25 cellular contexts compared by ENCODE assay signal in the genomic region with DNA sequence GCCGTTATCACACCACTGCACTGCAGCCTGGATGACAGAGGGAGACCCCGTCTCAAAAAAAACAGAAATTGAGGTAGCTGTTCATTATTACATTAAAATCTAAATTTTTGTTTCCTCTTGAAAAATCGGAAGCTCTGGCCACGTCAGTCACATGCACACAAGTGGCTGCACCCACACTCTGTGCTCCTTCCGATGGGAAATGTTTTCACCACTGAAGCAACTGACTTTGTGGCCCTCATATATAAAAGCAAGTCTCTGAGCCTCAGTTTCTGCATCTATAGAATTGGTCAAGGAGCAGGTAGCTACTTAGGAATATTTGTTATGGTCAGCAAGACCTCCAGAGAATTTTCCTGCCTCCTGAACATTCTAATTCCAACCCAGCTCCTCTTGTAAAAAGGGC. TPM values are rescaled to one million over a fixed set of nuclear protein-coding genes. Genes with fewer than 3 reads are reported as not detected.
DNase-seq lines count a peak whose midpoint lies in the region; ATAC-seq, FAIRE-seq and TF ChIP-seq lines count a peak whose summit lies in the region.
"Had no signal": no experiment of that assay in that cellular context is flagged by ENCODE, and none has a peak within 500 bp of the region (broad histone marks: within the 10 kb centered on the region; RNA-seq: fewer than 3 reads in every experiment).

No MANE protein-coding gene starts in this region.

- WGBS in right lobe of liver (ENCODE audit: insufficient coverage, low coverage, low lambda C conversion rate, missing lambda C conversion rate), result 49% methylated on average over 5 of the region's 5 CpGs
- 85% methylated on average over 5 of the region's 5 CpGs for WGBS in HepG2 (ENCODE audit: low lambda C conversion rate)

- TF ChIP-seq POLR2A in right lobe of liver (IDR thresholded peaks at IDR 0.05) (no peak), HepG2 (IDR thresholded peaks at IDR 0.05; ENCODE audit: insufficient read depth in 1 of 2, low read depth in 2 of 2, low read length in 2 of 2) (no peak)

- H3K4me1 ChIP-seq in right lobe of liver (peaks cover 0 to 33% (median 9%) of the 10 kb centered on the region in 4 donors), HepG2 (ENCODE audit: insufficient read depth, low read length) (peaks cover 39% of the 10 kb centered on the region), upper lobe of right lung (peaks cover 11% of the 10 kb centered on the region)
- H3K4me1 ChIP-seq: foreskin keratinocyte had no signal

- TF ChIP-seq CTCF in right lobe of liver (IDR thresholded peaks at IDR 0.05) (no peak), HepG2 (CRISPR knock-in tag; IDR thresholded peaks at IDR 0.05) (no peak), upper lobe of right lung (IDR thresholded peaks at IDR 0.05) (no peak)

- peaks cover 4% of the 10 kb centered on the region for H3K36me3 Mint-ChIP-seq in memory B cell

- no peak for ATAC-seq in right lobe of liver
- no peak for ATAC-seq in HepG2
- no peak for ATAC-seq in memory B cell (ENCODE audit: low read depth)
- no peak for ATAC-seq in upper lobe of right lung
- no peak for ATAC-seq in HG02642 (IDR thresholded peaks at IDR 0.05; ENCODE audit: poor library complexity, unreplicated experiment)
- ATAC-seq: esophagus mucosa, foreskin keratinocyte, psoas muscle had no signal

- no peak overlapping the region for H3K27ac Mint-ChIP-seq in memory B cell
- H3K27ac Mint-ChIP-seq: activated CD4-positive, alpha-beta T cell treated with anti-CD3 and anti-CD28 coated beads, Interleukin-2, amount 10 ng/mL, durations not matched to agents 24 days and 14 days; stimulated activated naive CD8-positive, alpha-beta T cell treated with anti-CD3 and anti-CD28 coated beads, Interleukin-15, Interleukin-2, amounts not matched to agents 100 ng/mL and 50 ng/mL, for 24 hours had no signal

- peaks cover 25% of the 10 kb centered on the region for H4K20me1 ChIP-seq in HepG2 (ENCODE audit: insufficient read depth, low read length)

- peak overlapping the region; percentile 14 for H3K4me3 Mint-ChIP-seq in memory B cell
- H3K4me3 Mint-ChIP-seq: activated CD4-positive, alpha-beta T cell treated with anti-CD3 and anti-CD28 coated beads, Interleukin-2, amount 10 ng/mL, durations not matched to agents 24 days and 14 days; stimulated activated naive CD8-positive, alpha-beta T cell treated with anti-CD3 and anti-CD28 coated beads, Interleukin-15, Interleukin-2, amounts not matched to agents 100 ng/mL and 50 ng/mL, for 24 hours had no signal

- H3K27ac ChIP-seq in right lobe of liver (peak overlapping the region in 2 of 3 donors; percentile 13 to 33), HepG2 (ENCODE audit: extremely low read length, insufficient read depth, low read length) (no peak overlapping the region), upper lobe of right lung (peak overlapping the region; percentile 24)
- H3K27ac ChIP-seq: foreskin keratinocyte, psoas muscle, tibial artery, WERI-Rb-1 had no signal

- in situ Hi-C loops in HepG2 (cut with HindIII; ENCODE audit: extremely low pct_ligation_motif_present, low pct_unique_long_range_greater_than_20kb), result no loop called here

- CTCF ChIA-PET in HepG2 (lab: Yijun Ruan, JAX; ENCODE audit: low intra/inter-chr PET ratio, low total read pairs), result no interaction called here

- TF ChIP-seq EP300 in HepG2 (IDR thresholded peaks at IDR 0.05; ENCODE audit: low read depth in 2 of 2, low read length in 2 of 2), result no peak
- no peak for TF ChIP-seq EP300 in HepG2 (CRISPR knock-in tag; IDR thresholded peaks at IDR 0.05; ENCODE audit: borderline replicate concordance)

- peaks cover 25% of the 10 kb centered on the region for H3K4me1 Mint-ChIP-seq in memory B cell

- H3K79me2 ChIP-seq in HepG2 (ENCODE audit: insufficient read depth, low read length), result no peaks in the 10 kb centered on the region

- DNase-seq in right lobe of liver, result no peak
- no peak for DNase-seq in HepG2 (ENCODE audit: low spot score)
- DNase-seq in memory B cell (ENCODE audit: low spot score in 2 of 2), result no peak
- DNase-seq in upper lobe of right lung, result no peak
- no peak for DNase-seq in SIG-M5 (lab: John Stamatoyannopoulos, UW)
- DNase-seq: activated CD4-positive, alpha-beta T cell treated with anti-CD3 and anti-CD28 coated beads, Interleukin-2, amount 10 ng/mL, durations not matched to agents 24 days and 14 days; activated gamma-delta T cell treated with Interleukin-2 at 50 U/mL for 16 hours; activated T-cell treated with anti-CD3 and anti-CD28 coated beads, Interleukin-2, amount 50 U/mL, for 1 hour; cortex of kidney; DMS153; foreskin keratinocyte; GOT3; mesenchymal stem cell; NCI-H1694; NCI-H510A; psoas muscle; WERI-Rb-1 had no signal

- POLR2A ChIA-PET in HepG2 (lab: Yijun Ruan, JAX), result interaction anchor here (1.5 to 14.3 kb wide), 2 partner anchors 13 to 26 kb away, joined by 3 to 514 read pairs; no protein-coding TSS in a partner anchor

- no peaks in the 10 kb centered on the region for H3K9me3 Mint-ChIP-seq in memory B cell
- H3K9me3 Mint-ChIP-seq: activated CD4-positive, alpha-beta T cell treated with anti-CD3 and anti-CD28 coated beads, Interleukin-2, amount 10 ng/mL, durations not matched to agents 24 days and 14 days; stimulated activated naive CD8-positive, alpha-beta T cell treated with anti-CD3 and anti-CD28 coated beads, Interleukin-15, Interleukin-2, amounts not matched to agents 100 ng/mL and 50 ng/mL, for 24 hours had no signal

- no peaks in the 10 kb centered on the region for H3K27me3 ChIP-seq in right lobe of liver
- H3K27me3 ChIP-seq in HepG2 (ENCODE audit: control insufficient read depth in 1 of 2, insufficient read depth in 2 of 2, low read length in 2 of 2), result peaks cover 0 to 10% of the 10 kb centered on the region in 2 experiments; a peak in 3 of 5 replicates
- peaks cover 11% of the 10 kb centered on the region for H3K27me3 ChIP-seq in upper lobe of right lung

- no TSS peak for BruUV-seq in HepG2 (replicated peaks; lab: Mats Ljungman, UMichigan)

- no peaks in the 10 kb centered on the region for H3K9me3 ChIP-seq in right lobe of liver
- H3K9me3 ChIP-seq in HepG2 (ENCODE audit: low read length), result no peaks in the 10 kb centered on the region
- no peaks in the 10 kb centered on the region for H3K9me3 ChIP-seq in upper lobe of right lung
- H3K9me3 ChIP-seq: A549, psoas muscle, tibial artery had no signal

- no peak for TF ChIP-seq RAD21 in HepG2 (CRISPR knock-in tag; IDR thresholded peaks at IDR 0.05)

- H3K4me3 ChIP-seq in right lobe of liver (no peak overlapping the region), HepG2 (replicated peaks in 1 of 3; ENCODE audit: insufficient read depth in 1 of 3, low read depth in 2 of 3, low read length in 3 of 3) (no peak overlapping the region), upper lobe of right lung (peak overlapping the region; percentile 32)
- H3K4me3 ChIP-seq: A549, tibial artery had no signal

- intact Hi-C loops in right lobe of liver (cut with DNase I) (no loop called here), HepG2 (cut with micrococcal nuclease; ENCODE audit: unreplicated experiment) (no loop called here), upper lobe of right lung (cut with DNase I) (loop anchor here (5.0 kb wide), 1 partner anchor 41 kb away; no protein-coding TSS in a partner anchor)

- no peaks in the 10 kb centered on the region for H3K36me3 ChIP-seq in right lobe of liver
- peaks cover 2 to 8% of the 10 kb centered on the region in 2 experiments; a peak in 3 of 5 replicates for H3K36me3 ChIP-seq in HepG2 (replicated peaks in 1 of 2; ENCODE audit: control insufficient read depth in 1 of 2, insufficient read depth in 2 of 2, low read length in 2 of 2)
- H3K36me3 ChIP-seq in upper lobe of right lung, result peaks cover 11% of the 10 kb centered on the region
- H3K36me3 ChIP-seq: tibial artery had no signal

- H3K27me3 Mint-ChIP-seq in memory B cell, result peaks cover 2% of the 10 kb centered on the region

- H3K4me2 ChIP-seq in HepG2 (ENCODE audit: low read depth, low read length), result no peak overlapping the region
- H3K4me2 ChIP-seq: A549 had no signal

- H2AFZ ChIP-seq in HepG2 (ENCODE audit: low read length), result no peak overlapping the region

- no peak overlapping the region for H3K9ac ChIP-seq in HepG2 (ENCODE audit: insufficient read depth, low read depth, low read length)

- FAIRE-seq in HepG2 (lab: Jason Lieb, UNC), result no peak
- FAIRE-seq: A549, astrocyte had no signal

RNA-seq across cellular contexts. Expression of gene LRRC25, which starts 4.5 kb away (rescaled TPM):
- total RNA-seq in right lobe of liver, result 10 to 100 TPM in 1 of 6 experiments, 1 to 10 TPM in 5; 1.9 to 12.6 (median 3.2) TPM
- 0.13 TPM in 1 of 2 replicates, not detected in the other for total RNA-seq in HepG2 (2016; rRNA removed; fragmentation: Illumina TruSeq; extraction: Trizol)
- total RNA-seq in HepG2 (2016; cell fraction: cytosol; rRNA removed; fragmentation: Illumina TruSeq; extraction: Trizol; ENCODE audit: low read depth), result 0.20 TPM in 1 of 2 replicates, not detected in the other
- 0.11 TPM in 1 of 2 replicates, not detected in the other for total RNA-seq in HepG2 (2016; cell fraction: insoluble cytoplasmic fraction; rRNA removed; fragmentation: Illumina TruSeq; extraction: Trizol)
- 0.17 and 0.19 TPM in 2 replicates for total RNA-seq in HepG2 (2016; cell fraction: membrane; rRNA removed; fragmentation: Illumina TruSeq; extraction: Trizol)
- 0.25 TPM in 1 of 2 replicates, not detected in the other for total RNA-seq in HepG2 (2016; cell fraction: nucleus; rRNA removed; fragmentation: Illumina TruSeq; extraction: Trizol)
- 0.53 and 0.85 TPM in 2 replicates for polyA plus RNA-seq in HepG2 (2011; rRNA removed)
- polyA plus RNA-seq in HepG2 (2011; cell fraction: cytosol; rRNA removed), result 0.66 and 0.68 TPM in 2 replicates
- polyA plus RNA-seq in HepG2 (2011; cell fraction: nucleus; rRNA removed), result 0.16 and 0.35 TPM in 2 replicates
- polyA plus RNA-seq in HepG2 (2012), result 0.11 and 0.13 TPM in 2 replicates
- 0.05 TPM in 1 of 2 replicates, not detected in the other for polyA plus RNA-seq in HepG2 (2016; cell fraction: cytosol; fragmentation: Illumina TruSeq; extraction: Trizol; ENCODE audit: low read depth)
- 0.12 and 0.15 TPM in 2 replicates for polyA plus RNA-seq in HepG2 (2016; cell fraction: insoluble cytoplasmic fraction; fragmentation: Illumina TruSeq; extraction: Trizol; ENCODE audit: low read depth)
- 0.13 TPM in 1 of 2 replicates, not detected in the other for polyA plus RNA-seq in HepG2 (2016; cell fraction: membrane; fragmentation: Illumina TruSeq; extraction: Trizol; ENCODE audit: low read depth)
- polyA plus RNA-seq in HepG2 (2016; cell fraction: nucleus; fragmentation: Illumina TruSeq; extraction: Trizol; ENCODE audit: insufficient read depth, low read depth), result not detected in 2 replicates
- 0.60 TPM in 1 of 2 replicates, not detected in the other for polyA minus RNA-seq in HepG2 (2011; rRNA and poly(A)+ RNA removed; ENCODE audit: low replicate concordance)
- polyA minus RNA-seq in HepG2 (2011; cell fraction: cytosol; rRNA and poly(A)+ RNA removed), result 0.40 and 0.70 TPM in 2 replicates
- polyA minus RNA-seq in HepG2 (2011; cell fraction: nucleus; rRNA and poly(A)+ RNA removed), result 0.25 TPM in 1 of 2 replicates, not detected in the other
- 22.7 TPM for total RNA-seq in upper lobe of right lung
- total RNA-seq: activated CD4-positive, alpha-beta T cell treated with anti-CD3 and anti-CD28 coated beads, Interleukin-2, amount 10 ng/mL, durations not matched to agents 24 days and 14 days; activated CD8-positive, alpha-beta memory T cell treated with anti-CD3 and anti-CD28 coated beads for 36 hours; astrocyte; foreskin keratinocyte; myocyte had no signal
- polyA plus RNA-seq: A549, foreskin keratinocyte had no signal

RNA-seq across cellular contexts. Expression of gene GDF15, which starts 7.0 kb away (rescaled TPM):
- total RNA-seq in right lobe of liver (100 to 1,000 TPM in 2 of 6 experiments, 10 to 100 TPM in 2, 1 to 10 TPM in 1, under 1 TPM in 1; 0.88 to 160 (median 57.5) TPM), HepG2 (2016; rRNA removed; fragmentation: Illumina TruSeq; extraction: Trizol) (43.0 and 146 TPM in 2 replicates), upper lobe of right lung (105 TPM)
- total RNA-seq in HepG2 (2016; cell fraction: cytosol; rRNA removed; fragmentation: Illumina TruSeq; extraction: Trizol; ENCODE audit: low read depth), result 42.0 and 45.2 TPM in 2 replicates
- total RNA-seq in HepG2 (2016; cell fraction: insoluble cytoplasmic fraction; rRNA removed; fragmentation: Illumina TruSeq; extraction: Trizol), result 37.4 and 148 TPM in 2 replicates
- 53.4 and 57.4 TPM in 2 replicates for total RNA-seq in HepG2 (2016; cell fraction: membrane; rRNA removed; fragmentation: Illumina TruSeq; extraction: Trizol)
- total RNA-seq in HepG2 (2016; cell fraction: nucleus; rRNA removed; fragmentation: Illumina TruSeq; extraction: Trizol), result 112 and 139 TPM in 2 replicates
- polyA plus RNA-seq in HepG2 (2011; rRNA removed), result 422 and 537 TPM in 2 replicates
- polyA plus RNA-seq in HepG2 (2011; cell fraction: cytosol; rRNA removed), result 539 and 794 TPM in 2 replicates
- polyA plus RNA-seq in HepG2 (2011; cell fraction: nucleus; rRNA removed), result 1,510 and 1,558 TPM in 2 replicates
- polyA plus RNA-seq in HepG2 (2012), result 229 and 758 TPM in 2 replicates
- 22.2 and 24.9 TPM in 2 replicates for polyA plus RNA-seq in HepG2 (2016; cell fraction: cytosol; fragmentation: Illumina TruSeq; extraction: Trizol; ENCODE audit: low read depth)
- polyA plus RNA-seq in HepG2 (2016; cell fraction: insoluble cytoplasmic fraction; fragmentation: Illumina TruSeq; extraction: Trizol; ENCODE audit: low read depth), result 49.2 and 57.0 TPM in 2 replicates
- polyA plus RNA-seq in HepG2 (2016; cell fraction: membrane; fragmentation: Illumina TruSeq; extraction: Trizol; ENCODE audit: low read depth), result 30.8 and 31.5 TPM in 2 replicates
- 315 and 334 TPM in 2 replicates for polyA plus RNA-seq in HepG2 (2016; cell fraction: nucleus; fragmentation: Illumina TruSeq; extraction: Trizol; ENCODE audit: insufficient read depth, low read depth)
- polyA minus RNA-seq in HepG2 (2011; rRNA and poly(A)+ RNA removed; ENCODE audit: low replicate concordance), result 4.5 and 440 TPM in 2 replicates
- 366 and 433 TPM in 2 replicates for polyA minus RNA-seq in HepG2 (2011; cell fraction: cytosol; rRNA and poly(A)+ RNA removed)
- 115 and 151 TPM in 2 replicates for polyA minus RNA-seq in HepG2 (2011; cell fraction: nucleus; rRNA and poly(A)+ RNA removed)
- total RNA-seq: activated CD8-positive, alpha-beta memory T cell treated with anti-CD3 and anti-CD28 coated beads for 36 hours had no signal

RNA-seq across cellular contexts. Expression of gene SSBP4, which starts 26.3 kb away (rescaled TPM):
- total RNA-seq in right lobe of liver (10 to 100 TPM; 12.8 to 23.9 (median 15.9) TPM), HepG2 (2016; rRNA removed; fragmentation: Illumina TruSeq; extraction: Trizol) (19.3 and 39.5 TPM in 2 replicates), upper lobe of right lung (57.3 TPM)
- total RNA-seq in HepG2 (2016; cell fraction: cytosol; rRNA removed; fragmentation: Illumina TruSeq; extraction: Trizol; ENCODE audit: low read depth), result 95.2 and 104 TPM in 2 replicates
- total RNA-seq in HepG2 (2016; cell fraction: insoluble cytoplasmic fraction; rRNA removed; fragmentation: Illumina TruSeq; extraction: Trizol), result 14.4 and 39.0 TPM in 2 replicates
- 103 and 124 TPM in 2 replicates for total RNA-seq in HepG2 (2016; cell fraction: membrane; rRNA removed; fragmentation: Illumina TruSeq; extraction: Trizol)
- total RNA-seq in HepG2 (2016; cell fraction: nucleus; rRNA removed; fragmentation: Illumina TruSeq; extraction: Trizol), result 26.9 and 35.1 TPM in 2 replicates
- polyA plus RNA-seq in HepG2 (2011; rRNA removed), result 20.8 and 33.4 TPM in 2 replicates
- 11.6 and 28.6 TPM in 2 replicates for polyA plus RNA-seq in HepG2 (2011; cell fraction: cytosol; rRNA removed)
- polyA plus RNA-seq in HepG2 (2011; cell fraction: nucleus; rRNA removed), result 200 and 290 TPM in 2 replicates
- 18.2 and 31.6 TPM in 2 replicates for polyA plus RNA-seq in HepG2 (2012)
- polyA plus RNA-seq in HepG2 (2016; cell fraction: cytosol; fragmentation: Illumina TruSeq; extraction: Trizol; ENCODE audit: low read depth), result 133 and 147 TPM in 2 replicates
- polyA plus RNA-seq in HepG2 (2016; cell fraction: insoluble cytoplasmic fraction; fragmentation: Illumina TruSeq; extraction: Trizol; ENCODE audit: low read depth), result 34.3 and 41.3 TPM in 2 replicates
- polyA plus RNA-seq in HepG2 (2016; cell fraction: membrane; fragmentation: Illumina TruSeq; extraction: Trizol; ENCODE audit: low read depth), result 147 and 152 TPM in 2 replicates
- polyA plus RNA-seq in HepG2 (2016; cell fraction: nucleus; fragmentation: Illumina TruSeq; extraction: Trizol; ENCODE audit: insufficient read depth, low read depth), result 117 and 122 TPM in 2 replicates
- polyA minus RNA-seq in HepG2 (2011; rRNA and poly(A)+ RNA removed; ENCODE audit: low replicate concordance), result 10.3 and 12.3 TPM in 2 replicates
- polyA minus RNA-seq in HepG2 (2011; cell fraction: cytosol; rRNA and poly(A)+ RNA removed), result 12.0 and 13.9 TPM in 2 replicates
- polyA minus RNA-seq in HepG2 (2011; cell fraction: nucleus; rRNA and poly(A)+ RNA removed), result 20.1 and 21.6 TPM in 2 replicates

RNA-seq across cellular contexts. Expression of gene ISYNA1, which starts 45.0 kb away (rescaled TPM):
- total RNA-seq in right lobe of liver (1 to 10 TPM; 6.5 to 8.3 (median 7.8) TPM), HepG2 (2016; rRNA removed; fragmentation: Illumina TruSeq; extraction: Trizol) (29.4 and 48.5 TPM in 2 replicates), upper lobe of right lung (34.6 TPM)
- total RNA-seq in HepG2 (2016; cell fraction: cytosol; rRNA removed; fragmentation: Illumina TruSeq; extraction: Trizol; ENCODE audit: low read depth), result 8.4 and 10.1 TPM in 2 replicates
- total RNA-seq in HepG2 (2016; cell fraction: insoluble cytoplasmic fraction; rRNA removed; fragmentation: Illumina TruSeq; extraction: Trizol), result 29.3 and 46.4 TPM in 2 replicates
- total RNA-seq in HepG2 (2016; cell fraction: membrane; rRNA removed; fragmentation: Illumina TruSeq; extraction: Trizol), result 16.0 and 18.7 TPM in 2 replicates
- total RNA-seq in HepG2 (2016; cell fraction: nucleus; rRNA removed; fragmentation: Illumina TruSeq; extraction: Trizol), result 33.6 and 37.4 TPM in 2 replicates
- 29.6 and 36.5 TPM in 2 replicates for polyA plus RNA-seq in HepG2 (2011; rRNA removed)
- 14.0 and 25.3 TPM in 2 replicates for polyA plus RNA-seq in HepG2 (2011; cell fraction: cytosol; rRNA removed)
- 246 and 367 TPM in 2 replicates for polyA plus RNA-seq in HepG2 (2011; cell fraction: nucleus; rRNA removed)
- 32.5 and 49.8 TPM in 2 replicates for polyA plus RNA-seq in HepG2 (2012)
- polyA plus RNA-seq in HepG2 (2016; cell fraction: cytosol; fragmentation: Illumina TruSeq; extraction: Trizol; ENCODE audit: low read depth), result 16.0 and 16.5 TPM in 2 replicates
- polyA plus RNA-seq in HepG2 (2016; cell fraction: insoluble cytoplasmic fraction; fragmentation: Illumina TruSeq; extraction: Trizol; ENCODE audit: low read depth), result 44.6 and 57.4 TPM in 2 replicates
- 18.1 and 22.4 TPM in 2 replicates for polyA plus RNA-seq in HepG2 (2016; cell fraction: membrane; fragmentation: Illumina TruSeq; extraction: Trizol; ENCODE audit: low read depth)
- polyA plus RNA-seq in HepG2 (2016; cell fraction: nucleus; fragmentation: Illumina TruSeq; extraction: Trizol; ENCODE audit: insufficient read depth, low read depth), result 103 and 119 TPM in 2 replicates
- 1.3 and 50.2 TPM in 2 replicates for polyA minus RNA-seq in HepG2 (2011; rRNA and poly(A)+ RNA removed; ENCODE audit: low replicate concordance)
- 20.4 and 29.0 TPM in 2 replicates for polyA minus RNA-seq in HepG2 (2011; cell fraction: cytosol; rRNA and poly(A)+ RNA removed)
- polyA minus RNA-seq in HepG2 (2011; cell fraction: nucleus; rRNA and poly(A)+ RNA removed), result 13.3 and 14.3 TPM in 2 replicates

RNA-seq across cellular contexts. Expression of gene PGPEP1, which starts 52.5 kb away (rescaled TPM):
- total RNA-seq in right lobe of liver, result 10 to 100 TPM; 33.0 to 55.5 (median 40.7) TPM
- 56.6 and 57.7 TPM in 2 replicates for total RNA-seq in HepG2 (2016; rRNA removed; fragmentation: Illumina TruSeq; extraction: Trizol)
- 13.1 and 14.4 TPM in 2 replicates for total RNA-seq in HepG2 (2016; cell fraction: cytosol; rRNA removed; fragmentation: Illumina TruSeq; extraction: Trizol; ENCODE audit: low read depth)
- total RNA-seq in HepG2 (2016; cell fraction: insoluble cytoplasmic fraction; rRNA removed; fragmentation: Illumina TruSeq; extraction: Trizol), result 51.1 and 64.9 TPM in 2 replicates
- total RNA-seq in HepG2 (2016; cell fraction: membrane; rRNA removed; fragmentation: Illumina TruSeq; extraction: Trizol), result 36.0 and 36.7 TPM in 2 replicates
- 30.3 and 33.5 TPM in 2 replicates for total RNA-seq in HepG2 (2016; cell fraction: nucleus; rRNA removed; fragmentation: Illumina TruSeq; extraction: Trizol)
- 53.1 and 64.3 TPM in 2 replicates for polyA plus RNA-seq in HepG2 (2011; rRNA removed)
- polyA plus RNA-seq in HepG2 (2011; cell fraction: cytosol; rRNA removed), result 37.2 and 38.6 TPM in 2 replicates
- 97.0 and 102 TPM in 2 replicates for polyA plus RNA-seq in HepG2 (2011; cell fraction: nucleus; rRNA removed)
- polyA plus RNA-seq in HepG2 (2012), result 26.8 and 28.6 TPM in 2 replicates
- polyA plus RNA-seq in HepG2 (2016; cell fraction: cytosol; fragmentation: Illumina TruSeq; extraction: Trizol; ENCODE audit: low read depth), result 15.6 and 16.2 TPM in 2 replicates
- 40.6 and 44.1 TPM in 2 replicates for polyA plus RNA-seq in HepG2 (2016; cell fraction: insoluble cytoplasmic fraction; fragmentation: Illumina TruSeq; extraction: Trizol; ENCODE audit: low read depth)
- 22.8 and 23.5 TPM in 2 replicates for polyA plus RNA-seq in HepG2 (2016; cell fraction: membrane; fragmentation: Illumina TruSeq; extraction: Trizol; ENCODE audit: low read depth)
- 51.1 and 66.5 TPM in 2 replicates for polyA plus RNA-seq in HepG2 (2016; cell fraction: nucleus; fragmentation: Illumina TruSeq; extraction: Trizol; ENCODE audit: insufficient read depth, low read depth)
- polyA minus RNA-seq in HepG2 (2011; rRNA and poly(A)+ RNA removed; ENCODE audit: low replicate concordance), result 22.4 and 187 TPM in 2 replicates
- 44.1 and 52.6 TPM in 2 replicates for polyA minus RNA-seq in HepG2 (2011; cell fraction: cytosol; rRNA and poly(A)+ RNA removed)
- 46.4 and 57.7 TPM in 2 replicates for polyA minus RNA-seq in HepG2 (2011; cell fraction: nucleus; rRNA and poly(A)+ RNA removed)
- 40.8 TPM for total RNA-seq in upper lobe of right lung
